In genomic region chr16:87548086-87548485, GRCh38 we compare ENCODE assay signal across 22 cellular contexts. TPM values are rescaled to one million over a fixed set of nuclear protein-coding genes. Genes with fewer than 3 reads are reported as not detected.
"Had no signal": no experiment of that assay in that cellular context is flagged by ENCODE, and none has a peak within 500 bp of the region (broad histone marks: within the 10 kb centered on the region; RNA-seq: fewer than 3 reads in every experiment).

No MANE protein-coding gene starts in this region.

- H3K36me3 ChIP-seq: esophagus squamous epithelium, left lung, neutrophil, tibial artery, upper lobe of left lung, uterus had no signal

- H3K27me3 ChIP-seq: dorsolateral prefrontal cortex, tibial artery, upper lobe of left lung, uterus had no signal

- H3K4me3 Mint-ChIP-seq: immature natural killer cell; naive B cell; nephron; stimulated activated naive CD8-positive, alpha-beta T cell treated with anti-CD3 and anti-CD28 coated beads, Interleukin-15, Interleukin-2, amounts not matched to agents 100 ng/mL and 50 ng/mL, for 24 hours had no signal

- H3K4me1 ChIP-seq: uterus had no signal

- ATAC-seq: foreskin keratinocyte, left lung had no signal

- DNase-seq: cortex of kidney; dorsolateral prefrontal cortex; effector memory CD4-positive, alpha-beta T cell; esophagus squamous epithelium; foreskin keratinocyte; immature natural killer cell; left lung; mesenchymal stem cell; midbrain; naive B cell; small intestine; stimulated activated CD4-positive, alpha-beta T cell treated with anti-CD3 and anti-CD28 coated beads, Interleukin-12 subunit alpha, Interleukin-12 subunit beta, amount 100 ng/mL, for 4 hours; stimulated activated CD4-positive, alpha-beta T cell treated with anti-CD3 and anti-CD28 coated beads, Interleukin-2, amount 100 ng/mL, for 48 hours; tibial artery; upper lobe of left lung; uterus had no signal

- FAIRE-seq: keratinocyte, small intestine had no signal

- H3K4me3 ChIP-seq: dorsolateral prefrontal cortex, esophagus squamous epithelium, left lung, lung, tibial artery, upper lobe of left lung, uterus had no signal

- H3K9me3 Mint-ChIP-seq: stimulated activated naive CD8-positive, alpha-beta T cell treated with anti-CD3 and anti-CD28 coated beads, Interleukin-15, Interleukin-2, amounts not matched to agents 100 ng/mL and 50 ng/mL, for 24 hours had no signal

- H3K27ac ChIP-seq: dorsolateral prefrontal cortex, esophagus squamous epithelium, foreskin keratinocyte, left lung, neutrophil, tibial artery, upper lobe of left lung, uterus had no signal

- H3K27ac Mint-ChIP-seq: immature natural killer cell; naive B cell; stimulated activated naive CD8-positive, alpha-beta T cell treated with anti-CD3 and anti-CD28 coated beads, Interleukin-15, Interleukin-2, amounts not matched to agents 100 ng/mL and 50 ng/mL, for 24 hours had no signal

- H3K9me3 ChIP-seq: neutrophil, tibial artery, upper lobe of left lung, uterus had no signal

RNA-seq across cellular contexts. Expression of gene JPH3, which starts 54.2 kb away (rescaled TPM):
- total RNA-seq: foreskin keratinocyte, osteoblast had no signal
- polyA plus RNA-seq: foreskin keratinocyte, immature natural killer cell, keratinocyte had no signal
